ENCODE assay signal across 1 cellular context in the genomic region with DNA sequence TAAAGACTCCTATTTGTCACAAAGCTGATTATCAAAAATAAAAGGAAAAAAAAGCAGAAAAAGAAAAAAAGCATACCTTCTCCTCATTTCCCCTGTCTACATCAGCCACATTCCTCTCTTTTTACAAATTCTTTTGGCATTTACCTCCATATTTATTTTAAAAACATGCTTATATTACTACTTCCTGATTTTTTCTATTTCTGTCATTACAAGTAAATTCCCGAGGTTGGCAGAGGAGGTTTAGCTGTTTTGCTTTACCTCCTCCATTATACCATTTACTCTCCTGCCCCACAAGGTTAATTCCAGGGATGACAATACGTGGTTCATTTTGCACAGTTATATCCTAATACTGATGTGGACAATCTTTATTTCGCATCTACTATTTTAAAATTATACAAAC.
TF ChIP-seq lines count a peak whose summit lies in the region.

No MANE protein-coding gene starts in this region.

TF ChIP-seq in SK-N-SH treated with all-trans-retinoic acid at 6 μM for 48 hours, 23 proteins besides CTCF, POLR2A, EP300 and RAD21 (continued from another document):
- TF ChIP-seq POU6F1 (CRISPR knock-in tag; IDR thresholded peaks at IDR 0.05; ENCODE audit: borderline replicate concordance, low read depth) (no peak), TCF4 (CRISPR knock-in tag; IDR thresholded peaks at IDR 0.05; ENCODE audit: borderline replicate concordance) (no peak), GLIS3 (CRISPR knock-in tag; IDR thresholded peaks at IDR 0.05) (no peak), ARNTL (CRISPR knock-in tag; IDR thresholded peaks at IDR 0.05; ENCODE audit: borderline replicate concordance, low read depth) (no peak), SNAI2 (CRISPR knock-in tag; IDR thresholded peaks at IDR 0.05) (no peak), OSR1 (CRISPR knock-in tag; IDR thresholded peaks at IDR 0.05) (no peak), ZNF70 (CRISPR knock-in tag; IDR thresholded peaks at IDR 0.05) (no peak)
- TF ChIP-seq, protein P1, sequence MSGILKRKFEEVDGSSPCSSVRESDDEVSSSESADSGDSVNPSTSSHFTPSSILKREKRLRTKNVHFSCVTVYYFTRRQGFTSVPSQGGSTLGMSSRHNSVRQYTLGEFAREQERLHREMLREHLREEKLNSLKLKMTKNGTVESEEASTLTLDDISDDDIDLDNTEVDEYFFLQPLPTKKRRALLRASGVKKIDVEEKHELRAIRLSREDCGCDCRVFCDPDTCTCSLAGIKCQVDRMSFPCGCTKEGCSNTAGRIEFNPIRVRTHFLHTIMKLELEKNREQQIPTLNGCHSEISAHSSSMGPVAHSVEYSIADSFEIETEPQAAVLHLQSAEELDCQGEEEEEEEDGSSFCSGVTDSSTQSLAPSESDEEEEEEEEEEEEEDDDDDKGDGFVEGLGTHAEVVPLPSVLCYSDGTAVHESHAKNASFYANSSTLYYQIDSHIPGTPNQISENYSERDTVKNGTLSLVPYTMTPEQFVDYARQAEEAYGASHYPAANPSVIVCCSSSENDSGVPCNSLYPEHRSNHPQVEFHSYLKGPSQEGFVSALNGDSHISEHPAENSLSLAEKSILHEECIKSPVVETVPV (CRISPR knock-in tag; IDR thresholded peaks at IDR 0.05): no peak
